Comparison of ENCODE assay signal across 8 cellular contexts in genomic region chr7:26151953-26152781, GRCh38. TPM values are rescaled to one million over a fixed set of nuclear protein-coding genes. Genes with fewer than 3 reads are reported as not detected.
DNase-seq lines count a peak whose midpoint lies in the region; ATAC-seq and TF ChIP-seq lines count a peak whose summit lies in the region.

TSS of gene NFE2L3 (plus strand) at chr7:26152198. CDS start at chr7:26152499, 301 bp downstream.

- peak within 1 kb of the TSS; percentile 53 for H3K4me2 ChIP-seq in mesendoderm (ENCODE audit: low read length)

- peak within 1 kb of the TSS; percentile 84 for H3K56ac ChIP-seq in mesendoderm (ENCODE audit: low read length)

- DNase-seq in C1 segment of cervical spinal cord (lab: John Stamatoyannopoulos, UW) (peak in 12 of 14 donors; percentile 37 to 82 (median 67)), GM19240 (ENCODE audit: insufficient read length, low spot score) (peak; percentile 64), NCI-H774 (lab: John Stamatoyannopoulos, UW) (peak; percentile 81), mesendoderm (peak; percentile 86)
- peak; percentile 88 for DNase-seq in activated CD8-positive, alpha-beta T cell treated with anti-CD3 and anti-CD28 coated beads for 36 hours
- peak; percentile 69 to 75 (median 70) for DNase-seq in effector memory CD4-positive, alpha-beta T cell
- DNase-seq in stimulated activated CD8-positive, alpha-beta memory T cell treated with anti-CD3 and anti-CD28 coated beads, Interleukin-12 subunit alpha, Interleukin-12 subunit beta, amount 100 ng/mL, for 24 hours (ENCODE audit: extremely low read depth), result peak; percentile 58

- H3K9me3 Mint-ChIP-seq in activated CD8-positive, alpha-beta T cell treated with anti-CD3 and anti-CD28 coated beads for 36 hours, result no peaks in the 10 kb centered on the region

- peak within 1 kb of the TSS; percentile 8 for H3K18ac ChIP-seq in mesendoderm (ENCODE audit: low read length)

- no peaks in the 10 kb centered on the region for H3K79me1 ChIP-seq in mesendoderm (ENCODE audit: low read length)

- H3K36me3 Mint-ChIP-seq in activated CD8-positive, alpha-beta T cell treated with anti-CD3 and anti-CD28 coated beads for 36 hours (ENCODE audit: low read depth), result peaks cover 30% of the 10 kb centered on the region

- H3K4me1 ChIP-seq in effector memory CD4-positive, alpha-beta T cell (ENCODE audit: control insufficient read depth, insufficient read depth, low read length, poor library complexity, severe bottlenecking), result peaks cover 35% of the 10 kb centered on the region
- peaks cover 9% of the 10 kb centered on the region for H3K4me1 ChIP-seq in mesendoderm (ENCODE audit: control insufficient read depth, low read depth, low read length)

- no peak within 1 kb of the TSS for H4K5ac ChIP-seq in mesendoderm (ENCODE audit: low read length)

- peak within 1 kb of the TSS; percentile 52 for H3K4me3 ChIP-seq in effector memory CD4-positive, alpha-beta T cell (ENCODE audit: insufficient read depth, low read depth, low read length, poor library complexity, severe bottlenecking)
- peak within 1 kb of the TSS; percentile 64 for H3K4me3 ChIP-seq in mesendoderm (ENCODE audit: low read length)

- H3K27ac ChIP-seq in effector memory CD4-positive, alpha-beta T cell (ENCODE audit: insufficient read depth, low read length, poor library complexity, severe bottlenecking), result peak within 1 kb of the TSS; percentile 56
- no peak within 1 kb of the TSS for H3K27ac ChIP-seq in mesendoderm (ENCODE audit: low read depth, low read length)

- H3K4me1 Mint-ChIP-seq in activated CD8-positive, alpha-beta T cell treated with anti-CD3 and anti-CD28 coated beads for 36 hours (ENCODE audit: low read depth), result peaks cover 51% of the 10 kb centered on the region

- no peak within 1 kb of the TSS for H2AK5ac ChIP-seq in mesendoderm (ENCODE audit: low read length)

- POLR2A ChIA-PET in activated CD8-positive, alpha-beta T cell treated with anti-CD3 and anti-CD28 coated beads for 36 hours (lab: Charles Lee), result interaction anchor here (0.6 to 13.9 kb wide), 11 partner anchors 9 to 141 kb away, joined by 3 to 359 read pairs (median 6); partner anchors contain the start of genes CBX3 and HNRNPA2B1

- H3K27me3 ChIP-seq in effector memory CD4-positive, alpha-beta T cell (replicated peaks; ENCODE audit: control insufficient read depth, insufficient read depth, low read length, poor library complexity, severe bottlenecking), result no peaks in the 10 kb centered on the region
- H3K27me3 ChIP-seq in mesendoderm (ENCODE audit: insufficient read depth, low read length, poor library complexity), result no peaks in the 10 kb centered on the region

- no peak within 1 kb of the TSS for H2BK5ac ChIP-seq in mesendoderm (ENCODE audit: low read length)

- H3K36me3 ChIP-seq in effector memory CD4-positive, alpha-beta T cell (ENCODE audit: control insufficient read depth, insufficient read depth, low read length), result no peaks in the 10 kb centered on the region
- H3K36me3 ChIP-seq in mesendoderm (ENCODE audit: control insufficient read depth, insufficient read depth, low read length), result no peaks in the 10 kb centered on the region

- no peaks in the 10 kb centered on the region for H3K9me3 ChIP-seq in effector memory CD4-positive, alpha-beta T cell (ENCODE audit: control insufficient read depth, low read length)

- H3K27me3 Mint-ChIP-seq in activated CD8-positive, alpha-beta T cell treated with anti-CD3 and anti-CD28 coated beads for 36 hours, result no peaks in the 10 kb centered on the region

- H2BK120ac ChIP-seq in mesendoderm (ENCODE audit: low read depth, low read length), result no peak within 1 kb of the TSS

- no peak for TF ChIP-seq CTCF in activated CD8-positive, alpha-beta T cell treated with anti-CD3 and anti-CD28 coated beads for 36 hours (IDR thresholded peaks at IDR 0.05)

- no peak within 1 kb of the TSS for H3K23ac ChIP-seq in mesendoderm (ENCODE audit: low read length)

- CTCF ChIA-PET in activated CD8-positive, alpha-beta T cell treated with anti-CD3 and anti-CD28 coated beads for 36 hours (lab: Charles Lee), result interaction anchor here (0.9 to 2.9 kb wide), 9 partner anchors 40 to 259 kb away, joined by 3 to 20 read pairs (median 6); no protein-coding TSS in a partner anchor

- WGBS in mesendoderm (ENCODE audit: extremely low coverage, insufficient coverage, low lambda C conversion rate), result no CpG with 5 or more reads among the region's 95 CpGs

- H3K4me3 Mint-ChIP-seq in activated CD8-positive, alpha-beta T cell treated with anti-CD3 and anti-CD28 coated beads for 36 hours, result peak within 1 kb of the TSS; percentile 96

- H3K4ac ChIP-seq in mesendoderm (ENCODE audit: low read depth, low read length), result no peak within 1 kb of the TSS

- intact Hi-C loops in activated CD8-positive, alpha-beta T cell treated with anti-CD3 and anti-CD28 coated beads for 36 hours (cut with micrococcal nuclease), result loop anchor here (5.0 kb wide), 1 partner anchor 60 kb away; no protein-coding TSS in a partner anchor

- peak within 1 kb of the TSS; percentile 65 for H3K9ac ChIP-seq in mesendoderm (ENCODE audit: low read length)

- H3K27ac Mint-ChIP-seq in activated CD8-positive, alpha-beta T cell treated with anti-CD3 and anti-CD28 coated beads for 36 hours, result peak within 1 kb of the TSS; percentile 99

- peak; percentile 54 for ATAC-seq in HG03442 (IDR thresholded peaks at IDR 0.05; ENCODE audit: unreplicated experiment)
- ATAC-seq in activated CD8-positive, alpha-beta T cell treated with anti-CD3 and anti-CD28 coated beads for 36 hours, result peak; percentile 72

- peaks cover 32% of the 10 kb centered on the region for H3K79me2 ChIP-seq in mesendoderm (ENCODE audit: control insufficient read depth, insufficient read depth, low read length)

- no peak within 1 kb of the TSS for H2BK15ac ChIP-seq in mesendoderm (replicated peaks; ENCODE audit: low read depth)

- no peak within 1 kb of the TSS for H4K8ac ChIP-seq in mesendoderm (ENCODE audit: low read depth, low read length)

RNA-seq across cellular contexts. Expression of gene NFE2L3, which starts in this region (rescaled TPM):
- total RNA-seq in activated CD8-positive, alpha-beta T cell treated with anti-CD3 and anti-CD28 coated beads for 36 hours, result 10 to 100 TPM; 21.5 to 22.6 TPM
- 34.7 TPM for polyA plus RNA-seq in mesendoderm (2013, experiment 1 of 2)
- 36.5 TPM for polyA plus RNA-seq in mesendoderm (2013, experiment 2 of 2)
